In the genomic region with DNA sequence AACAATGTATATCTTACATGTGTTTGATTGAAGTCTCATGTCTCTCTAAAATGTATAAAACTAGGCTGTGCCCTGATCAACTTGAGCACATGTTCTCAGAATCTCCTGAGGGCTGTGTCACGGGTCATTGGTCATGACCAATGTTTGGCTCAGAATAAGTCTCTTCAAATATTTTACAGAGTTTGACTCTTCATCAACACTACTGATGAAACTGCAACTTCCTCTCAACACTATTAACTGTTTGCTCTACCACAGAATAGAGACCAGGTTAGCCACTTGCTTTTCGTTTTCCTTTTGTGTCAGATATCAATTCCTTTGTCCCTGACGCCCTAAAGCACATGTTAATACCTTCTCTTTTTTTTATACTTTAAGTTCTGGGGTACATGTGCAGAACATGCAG, we compare ENCODE assay signal across 19 cellular contexts.
"Had no signal": no experiment of that assay in that cellular context is flagged by ENCODE, and none has a peak within 500 bp of the region (broad histone marks: within the 10 kb centered on the region; RNA-seq: fewer than 3 reads in every experiment).

No MANE protein-coding gene starts in this region.

- DNase-seq: KBM-7, NCI-H1092, NCI-H1105 treated with DMSO at 0.1 percent for 48 hours, NCI-H1417 treated with DMSO at 0.1 percent for 48 hours, NCI-H146, NCI-H1694 treated with DMSO at 0.1 percent for 48 hours, NCI-H1930, NCI-H2081, NCI-H2107, NCI-H2227 treated with DMSO at 0.1 percent for 48 hours, NCI-H524, NCI-H526 treated with DMSO at 0.1 percent for 48 hours, NCI-H748 treated with DMSO at 0.1 percent for 48 hours, Right ventricle myocardium superior, RPMI8226, SIG-M5 had no signal

- H3K27me3 ChIP-seq: SJSA1 had no signal

- H3K36me3 ChIP-seq: SJSA1 had no signal

- H3K27ac ChIP-seq: HL-60, SJSA1, SK-N-MC had no signal

- H3K4me1 ChIP-seq: SJSA1 had no signal

- H3K4me3 ChIP-seq: SJSA1, SK-N-MC had no signal
